Comparison of ENCODE assay signal across 8 cellular contexts in genomic region chr16:1812732-1813163, GRCh38. TPM values are rescaled to one million over a fixed set of nuclear protein-coding genes. Genes with fewer than 3 reads are reported as not detected.
DNase-seq lines count a peak whose midpoint lies in the region; ATAC-seq, FAIRE-seq and TF ChIP-seq lines count a peak whose summit lies in the region.

No MANE protein-coding gene starts in this region.

- no peaks in the 10 kb centered on the region for H3K27me3 ChIP-seq in pancreas

- peaks cover 5% of the 10 kb centered on the region for H3K4me1 Mint-ChIP-seq in activated T-cell treated with anti-CD3 and anti-CD28 coated beads, Interleukin-2, amount 50 U/mL, for 72 hours (ENCODE audit: low read depth)

- H3K9me3 ChIP-seq in pancreas: no peaks in the 10 kb centered on the region

- peaks cover 3 to 31% (median 21%) of the 10 kb centered on the region in 3 donors for H3K36me3 ChIP-seq in pancreas

- intact Hi-C loops in pancreas (cut with DNase I): no loop called here

- H3K4me3 Mint-ChIP-seq in activated T-cell treated with anti-CD3 and anti-CD28 coated beads, Interleukin-2, amount 50 U/mL, for 72 hours: no peak overlapping the region

- TF ChIP-seq CTCF in fibroblast of pulmonary artery (IDR thresholded peaks at IDR 0.05; ENCODE audit: low read length, missing control alignments): peak; percentile 63
- TF ChIP-seq CTCF in pancreas (IDR thresholded peaks at IDR 0.05): peak in 3 of 4 donors; percentile 30 to 37 (median 30)

- peak; percentile 41 to 51 for ATAC-seq in activated CD4-positive, CD25-positive, alpha-beta regulatory T cell treated with anti-CD3 and anti-CD28 coated beads, Interleukin-2, amount 50 U/mL, for 24 hours
- ATAC-seq in activated T-cell treated with anti-CD3 and anti-CD28 coated beads, Interleukin-2, amount 50 U/mL, for 72 hours (replicated peaks in 1 of 2): peak; percentile 68 to 85
- ATAC-seq in pancreas: peak; percentile 77 to 99 (median 98)
- ATAC-seq in GM18861 (IDR thresholded peaks at IDR 0.05; ENCODE audit: unreplicated experiment): no peak

- H3K27ac ChIP-seq in pancreas: no peak overlapping the region

- no peak overlapping the region for H3K27ac Mint-ChIP-seq in activated T-cell treated with anti-CD3 and anti-CD28 coated beads, Interleukin-2, amount 50 U/mL, for 72 hours

- no peaks in the 10 kb centered on the region for H3K27me3 Mint-ChIP-seq in activated T-cell treated with anti-CD3 and anti-CD28 coated beads, Interleukin-2, amount 50 U/mL, for 72 hours (ENCODE audit: low read depth)

- no peak overlapping the region for H3K4me3 ChIP-seq in fibroblast of pulmonary artery (replicated peaks; ENCODE audit: low read depth, low read length)
- H3K4me3 ChIP-seq in pancreas: no peak overlapping the region

- DNase-seq in activated CD4-positive, CD25-positive, alpha-beta regulatory T cell treated with anti-CD3 and anti-CD28 coated beads, Interleukin-2, amount 50 U/mL, for 72 hours: no peak
- DNase-seq in NCI-H526 treated with DMSO at 0.1 percent for 48 hours (lab: John Stamatoyannopoulos, UW): peak; percentile 0
- DNase-seq in activated T-cell treated with anti-CD3 and anti-CD28 coated beads, Interleukin-2, amount 50 U/mL, for 72 hours: peak; percentile 53 to 59
- peak; percentile 89 for DNase-seq in fibroblast of pulmonary artery (ENCODE audit: low read depth)
- DNase-seq in pancreas: peak; percentile 69 to 91 (median 76)
- no peak for DNase-seq in NCI-H1048 (lab: John Stamatoyannopoulos, UW)

- FAIRE-seq in pancreas (lab: Jason Lieb, UNC): no peak

- 9 to 10% methylated on average over 17 of the region's 17 CpGs for WGBS in pancreas, 2 donors

- H3K9me3 Mint-ChIP-seq in activated T-cell treated with anti-CD3 and anti-CD28 coated beads, Interleukin-2, amount 50 U/mL, for 72 hours: no peaks in the 10 kb centered on the region

- H3K36me3 Mint-ChIP-seq in activated T-cell treated with anti-CD3 and anti-CD28 coated beads, Interleukin-2, amount 50 U/mL, for 72 hours (ENCODE audit: insufficient read depth in 2 of 2): no peaks in the 10 kb centered on the region

- no peaks in the 10 kb centered on the region for H3K4me1 ChIP-seq in pancreas

RNA-seq across cellular contexts. Expression of gene HAGH, which starts 13.9 kb away (rescaled TPM):
- total RNA-seq in activated T-cell treated with anti-CD3 and anti-CD28 coated beads, Interleukin-2, amount 50 U/mL, for 72 hours: 10 to 100 TPM; 45.0 to 53.5 TPM
- total RNA-seq in pancreas: 10 to 100 TPM; 26.6 to 39.5 (median 34.6) TPM
- polyA plus RNA-seq in pancreas: 10 to 100 TPM; 57.9 to 63.7 TPM

RNA-seq across cellular contexts. Expression of gene FAHD1, which starts 14.3 kb away (rescaled TPM):
- total RNA-seq in activated T-cell treated with anti-CD3 and anti-CD28 coated beads, Interleukin-2, amount 50 U/mL, for 72 hours: 10 to 100 TPM; 11.1 to 13.5 TPM
- 10 to 100 TPM in 3 of 6 donors, 1 to 10 TPM in 3; 5.1 to 14.4 (median 10.2) TPM for total RNA-seq in pancreas
- 10 to 100 TPM; 12.4 to 12.7 TPM for polyA plus RNA-seq in pancreas

RNA-seq across cellular contexts. Expression of gene IGFALS, which starts 19.2 kb away (rescaled TPM):
- total RNA-seq in activated T-cell treated with anti-CD3 and anti-CD28 coated beads, Interleukin-2, amount 50 U/mL, for 72 hours: under 1 TPM; 0.14 to 0.37 TPM
- 1 to 10 TPM; 1.0 to 3.8 (median 2.3) TPM for total RNA-seq in pancreas
- polyA plus RNA-seq in pancreas: 1 to 10 TPM; 4.4 to 8.2 TPM

RNA-seq across cellular contexts. Expression of gene NUBP2, which starts 30.0 kb away (rescaled TPM):
- total RNA-seq in activated T-cell treated with anti-CD3 and anti-CD28 coated beads, Interleukin-2, amount 50 U/mL, for 72 hours: 10 to 100 TPM; 47.8 to 50.1 TPM
- 10 to 100 TPM; 20.4 to 42.5 (median 25.6) TPM for total RNA-seq in pancreas
- polyA plus RNA-seq in pancreas: 10 to 100 TPM; 55.7 to 58.8 TPM

RNA-seq across cellular contexts. Expression of gene SPSB3, which starts 30.4 kb away (rescaled TPM):
- total RNA-seq in activated T-cell treated with anti-CD3 and anti-CD28 coated beads, Interleukin-2, amount 50 U/mL, for 72 hours: 10 to 100 TPM; 37.1 to 40.1 TPM
- total RNA-seq in pancreas: 10 to 100 TPM; 19.2 to 41.3 (median 37.2) TPM
- 100 to 1,000 TPM; 161 to 223 TPM for polyA plus RNA-seq in pancreas

Comparison
In these comparisons a context has a peak if more than half of its experiments do, and no peak if none do; other contexts are left out.
1. DNase-seq: peak in NCI-H526 treated with DMSO at 0.1 percent for 48 hours (single experiment), activated T-cell treated with anti-CD3 and anti-CD28 coated beads, Interleukin-2, amount 50 U/mL, for 72 hours (2 of 2), fibroblast of pulmonary artery (single experiment) and pancreas (6 of 6); none in activated CD4-positive, CD25-positive, alpha-beta regulatory T cell treated with anti-CD3 and anti-CD28 coated beads, Interleukin-2, amount 50 U/mL, for 72 hours (single experiment) and NCI-H1048 (single experiment).